16 cellular contexts compared by ENCODE assay signal in the genomic region with DNA sequence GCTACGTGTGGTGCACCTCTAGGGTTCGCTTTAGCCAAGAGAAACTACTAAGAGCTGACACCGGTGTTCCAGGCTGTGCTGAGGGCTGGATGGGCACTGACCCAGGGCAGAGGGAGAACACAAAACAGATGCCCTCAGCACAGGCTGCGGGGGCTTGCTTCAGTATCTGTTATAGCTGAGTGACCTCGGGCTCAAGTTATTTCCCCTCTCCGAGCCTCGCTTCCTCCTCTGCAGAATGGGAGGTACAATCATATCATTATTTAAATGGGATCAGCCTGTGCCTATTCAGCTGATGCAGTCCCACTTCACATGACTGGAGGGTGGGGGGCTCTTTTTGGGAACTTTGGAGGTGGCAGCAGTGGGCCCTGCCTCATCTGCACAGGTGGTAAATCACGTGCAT.
DNase-seq lines count a peak whose midpoint lies in the region; ATAC-seq and TF ChIP-seq lines count a peak whose summit lies in the region.
"Had no signal": no experiment of that assay in that cellular context is flagged by ENCODE, and none has a peak within 500 bp of the region (broad histone marks: within the 10 kb centered on the region; RNA-seq: fewer than 3 reads in every experiment).

No MANE protein-coding gene starts in this region.

- ATAC-seq in activated B cell treated with CpG ODN at 0.5 μM for 24 hours (ENCODE audit: low read depth) (peak; percentile 89), naive B cell (ENCODE audit: low read depth in 2 of 2) (peak; percentile 88 to 93), left colon (no peak)
- ATAC-seq: HCT116 had no signal

- TF ChIP-seq CTCF in activated B cell treated with CpG ODN at 0.5 μM for 24 hours (IDR thresholded peaks at IDR 0.05) = no peak

- no peaks in the 10 kb centered on the region for H3K9me3 ChIP-seq in BLaER1
- no peaks in the 10 kb centered on the region for H3K9me3 ChIP-seq in KOPT-K1 (ENCODE audit: insufficient read depth, low read length, poor library complexity, severe bottlenecking)
- H3K9me3 ChIP-seq: Caco-2 had no signal

- H3K4me3 Mint-ChIP-seq in activated B cell treated with CpG ODN at 0.5 μM for 24 hours = peak overlapping the region; percentile 42
- H3K4me3 Mint-ChIP-seq in naive B cell = peak overlapping the region in 7 of 8 donors; percentile 20 to 91 (median 79)
- H3K4me3 Mint-ChIP-seq: CD8-positive, alpha-beta memory T cell had no signal

- H3K4me3 ChIP-seq in BLaER1 = peak overlapping the region; percentile 4; the same call in 1 of the 2 replicates
- H3K4me3 ChIP-seq: GM23248 had no signal

- no peaks in the 10 kb centered on the region for H3K27me3 ChIP-seq in BLaER1

- CTCF ChIA-PET in activated B cell treated with CpG ODN at 0.5 μM for 24 hours (lab: Charles Lee) = no interaction called here

- intact Hi-C loops in activated B cell treated with CpG ODN at 0.5 μM for 24 hours (cut with micrococcal nuclease) = loop anchor here (5.0 kb wide), 1 partner anchor 194 kb away; no protein-coding TSS in a partner anchor
- intact Hi-C loops in left colon (cut with DNase I, micrococcal nuclease) = no loop called here

- peak overlapping the region; percentile 68 for H3K27ac ChIP-seq in BLaER1
- H3K27ac ChIP-seq in KOPT-K1 (ENCODE audit: low read depth, low read length, poor library complexity, severe bottlenecking) = peak overlapping the region; percentile 84
- H3K27ac ChIP-seq: GM23248, HL-60 had no signal

- POLR2A ChIA-PET in activated B cell treated with CpG ODN at 0.5 μM for 24 hours (lab: Charles Lee) = interaction anchor here (1.0 kb wide), 1 partner anchor 10 kb away, joined by 4 read pairs; no protein-coding TSS in a partner anchor

- H3K4me1 ChIP-seq in BLaER1 = peaks cover 81% of the 10 kb centered on the region

- H3K27ac Mint-ChIP-seq in activated B cell treated with CpG ODN at 0.5 μM for 24 hours (peak overlapping the region; percentile 51), naive B cell (peak overlapping the region in 5 of 6 donors; percentile 57 to 97 (median 80))
- H3K27ac Mint-ChIP-seq: CD8-positive, alpha-beta memory T cell had no signal

- H3K36me3 Mint-ChIP-seq in activated B cell treated with CpG ODN at 0.5 μM for 24 hours (ENCODE audit: low read depth) (no peaks in the 10 kb centered on the region), naive B cell (peaks cover 0 to 8% of the 10 kb centered on the region in 2 donors)
- H3K36me3 Mint-ChIP-seq: CD8-positive, alpha-beta memory T cell had no signal

- H3K9me3 Mint-ChIP-seq in activated B cell treated with CpG ODN at 0.5 μM for 24 hours (no peaks in the 10 kb centered on the region), naive B cell (peaks cover 0 to 11% (median 2%) of the 10 kb centered on the region in 7 donors)

- H3K9ac ChIP-seq in BLaER1 = peak overlapping the region; percentile 51; the same call in 1 of the 2 replicates
- H3K9ac ChIP-seq: GM23248 had no signal

- H3K36me3 ChIP-seq in BLaER1 (no peaks in the 10 kb centered on the region), KOPT-K1 (ENCODE audit: insufficient read depth, low read length) (no peaks in the 10 kb centered on the region)

- H3K4me2 ChIP-seq in BLaER1 = peak overlapping the region; percentile 80

- no peaks in the 10 kb centered on the region for H4K20me1 ChIP-seq in BLaER1

- H3K4me1 Mint-ChIP-seq in activated B cell treated with CpG ODN at 0.5 μM for 24 hours (peaks cover 49% of the 10 kb centered on the region), naive B cell (peaks cover 57 to 70% (median 58%) of the 10 kb centered on the region in 3 donors)
- H3K4me1 Mint-ChIP-seq: CD8-positive, alpha-beta memory T cell had no signal

- DNase-seq in activated B cell treated with CpG ODN at 0.5 μM for 24 hours (peak; percentile 22), naive B cell (peak; percentile 39), DMS153 treated with DMSO at 0.1 percent for 48 hours (lab: John Stamatoyannopoulos, UW; ENCODE audit: unreplicated experiment) (no peak), SIG-M5 treated with dmso at 0.1 percent for 504 hours (lab: John Stamatoyannopoulos, UW; ENCODE audit: unreplicated experiment) (no peak), NCI-H2227 treated with DMSO at 0.1 percent for 48 hours (lab: John Stamatoyannopoulos, UW) (no peak), left colon (no peak)
- DNase-seq: ACHN; Caco-2; CD8-positive, alpha-beta memory T cell; DMS79; EL; GM23248 had no signal

- H3K27me3 Mint-ChIP-seq in activated B cell treated with CpG ODN at 0.5 μM for 24 hours (no peaks in the 10 kb centered on the region), naive B cell (peaks cover 0 to 9% (median 0%) of the 10 kb centered on the region in 3 donors)

Comparison
In these comparisons a context has a peak if more than half of its experiments do, and no peak if none do; other contexts are left out.
1. DNase-seq: peak in activated B cell treated with CpG ODN at 0.5 μM for 24 hours (single experiment) and naive B cell (single experiment); none in DMS153 treated with DMSO at 0.1 percent for 48 hours (single experiment), SIG-M5 treated with dmso at 0.1 percent for 504 hours (single experiment), NCI-H2227 treated with DMSO at 0.1 percent for 48 hours (single experiment) and left colon (0 of 2).